In the genomic region with DNA sequence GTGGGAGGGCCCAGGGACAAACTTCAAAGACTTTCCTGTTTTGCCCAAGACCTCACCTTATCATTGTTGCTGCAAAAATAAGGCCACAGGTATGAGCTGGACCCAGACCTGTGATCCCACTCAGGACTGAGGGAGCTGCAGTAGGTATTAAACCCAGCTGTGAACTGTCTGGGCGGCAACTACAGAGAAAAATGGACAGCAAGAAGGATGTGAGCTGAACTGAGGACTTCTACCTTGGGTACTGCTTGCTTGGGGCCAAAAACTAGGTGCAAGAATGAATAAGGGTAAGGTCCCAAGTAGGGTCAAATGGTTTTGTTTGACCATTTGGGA, we compare ENCODE assay signal across 10 cellular contexts. TPM values are rescaled to one million over a fixed set of nuclear protein-coding genes. Genes with fewer than 3 reads are reported as not detected.
DNase-seq lines count a peak whose midpoint lies in the region; ATAC-seq and TF ChIP-seq lines count a peak whose summit lies in the region.
"Had no signal": no experiment of that assay in that cellular context is flagged by ENCODE, and none has a peak within 500 bp of the region (broad histone marks: within the 10 kb centered on the region; RNA-seq: fewer than 3 reads in every experiment).

No MANE protein-coding gene starts in this region.

- TF ChIP-seq CTCF in CD4-positive, alpha-beta T cell (IDR thresholded peaks at IDR 0.05), result no peak
- no peak for TF ChIP-seq CTCF in KMS-11 (conservative IDR thresholded peaks at IDR 0.05; ENCODE audit: low read depth, low read length)

- H3K4me1 ChIP-seq in BLaER1 (no peaks in the 10 kb centered on the region), KMS-11 (ENCODE audit: low read depth, poor library complexity, severe bottlenecking) (peaks cover 19% of the 10 kb centered on the region)
- H3K4me1 ChIP-seq: left lung had no signal

- H3K27me3 ChIP-seq in BLaER1 (no peaks in the 10 kb centered on the region), KMS-11 (ENCODE audit: insufficient read depth, low read depth) (no peaks in the 10 kb centered on the region)
- no peaks in the 10 kb centered on the region for H3K27me3 ChIP-seq in CD4-positive, alpha-beta T cell (ENCODE audit: control insufficient read depth, insufficient read depth, low read length)
- H3K27me3 ChIP-seq: left lung had no signal

- no peak overlapping the region for H3K27ac ChIP-seq in BLaER1
- no peak overlapping the region for H3K27ac ChIP-seq in CD4-positive, alpha-beta T cell (ENCODE audit: low read depth, low read length)
- peak overlapping the region; percentile 37; the same call in 1 of the 2 replicates for H3K27ac ChIP-seq in KMS-11
- H3K27ac ChIP-seq: left lung had no signal

- intact Hi-C loops in CD4-positive, alpha-beta T cell (cut with DNase I, micrococcal nuclease), result no loop called here
- intact Hi-C loops in posterior cingulate gyrus (cut with DNase I), result no loop called here

- no peak for ATAC-seq in CD4-positive, alpha-beta T cell (ENCODE audit: poor library complexity)
- peak; percentile 49 for ATAC-seq in effector memory CD8-positive, alpha-beta T cell (replicated peaks)
- ATAC-seq in HG02763 (IDR thresholded peaks at IDR 0.05; ENCODE audit: unreplicated experiment) (no peak), HG03469 (IDR thresholded peaks at IDR 0.05; ENCODE audit: unreplicated experiment) (no peak)
- ATAC-seq: left lung had no signal

- H3K4me3 Mint-ChIP-seq in CD4-positive, alpha-beta T cell, result no peak overlapping the region
- H3K4me3 Mint-ChIP-seq in effector memory CD8-positive, alpha-beta T cell, result peak overlapping the region; percentile 71 to 73

- no peaks in the 10 kb centered on the region for H3K9me3 ChIP-seq in BLaER1
- no peaks in the 10 kb centered on the region for H3K9me3 ChIP-seq in CD4-positive, alpha-beta T cell (ENCODE audit: control insufficient read depth, low read length)
- H3K9me3 ChIP-seq: left lung had no signal

- H3K36me3 Mint-ChIP-seq in CD4-positive, alpha-beta T cell (ENCODE audit: low read depth), result no peaks in the 10 kb centered on the region
- peaks cover 4% of the 10 kb centered on the region for H3K36me3 Mint-ChIP-seq in effector memory CD8-positive, alpha-beta T cell (ENCODE audit: insufficient read depth)

- no peaks in the 10 kb centered on the region for H3K79me2 ChIP-seq in KMS-11 (ENCODE audit: insufficient read depth, low read depth)

- no peak for DNase-seq in CD4-positive, alpha-beta T cell
- no peak for DNase-seq in effector memory CD8-positive, alpha-beta T cell
- DNase-seq in posterior cingulate gyrus, result no peak
- DNase-seq: left lung, NCI-H510A treated with DMSO at 0.1 percent for 48 hours had no signal

- H3K9ac ChIP-seq in BLaER1 (no peak overlapping the region), KMS-11 (no peak overlapping the region)

- H3K9me3 Mint-ChIP-seq in CD4-positive, alpha-beta T cell, result no peaks in the 10 kb centered on the region
- H3K9me3 Mint-ChIP-seq in effector memory CD8-positive, alpha-beta T cell, result no peaks in the 10 kb centered on the region

- H4K20me1 ChIP-seq in BLaER1 (no peaks in the 10 kb centered on the region), KMS-11 (ENCODE audit: insufficient read depth) (no peaks in the 10 kb centered on the region)

- peaks cover 26% of the 10 kb centered on the region for H3K4me1 Mint-ChIP-seq in CD4-positive, alpha-beta T cell (ENCODE audit: low read depth)
- H3K4me1 Mint-ChIP-seq in effector memory CD8-positive, alpha-beta T cell (ENCODE audit: low read depth in 2 of 2), result peaks cover 10 to 16% of the 10 kb centered on the region in 2 donors

- peak overlapping the region; percentile 23; the same call in 1 of the 2 replicates for H3K4me2 ChIP-seq in BLaER1
- peak overlapping the region; percentile 57 for H3K4me2 ChIP-seq in KMS-11

- H3K27ac Mint-ChIP-seq in CD4-positive, alpha-beta T cell, result peak overlapping the region; percentile 43
- H3K27ac Mint-ChIP-seq in effector memory CD8-positive, alpha-beta T cell, result peak overlapping the region; percentile 91 to 93

- H3K27me3 Mint-ChIP-seq in CD4-positive, alpha-beta T cell, result no peaks in the 10 kb centered on the region
- no peaks in the 10 kb centered on the region for H3K27me3 Mint-ChIP-seq in effector memory CD8-positive, alpha-beta T cell

- H3K36me3 ChIP-seq in BLaER1, result no peaks in the 10 kb centered on the region
- H3K36me3 ChIP-seq in KMS-11 (ENCODE audit: insufficient read depth), result no peaks in the 10 kb centered on the region
- H3K36me3 ChIP-seq: left lung had no signal

- H3K4me3 ChIP-seq in BLaER1, result no peak overlapping the region
- H3K4me3 ChIP-seq in KMS-11 (IDR thresholded peaks at IDR 0.05; ENCODE audit: insufficient read depth, low read depth, low read length), result no peak overlapping the region
- H3K4me3 ChIP-seq: left lung, skin epidermis had no signal

- POLR2A ChIA-PET in CD4-positive, alpha-beta T cell (lab: Charles Lee), result no interaction called here

- peak overlapping the region; percentile 36; the same call in 1 of the 2 replicates for H2AFZ ChIP-seq in KMS-11 (ENCODE audit: low read depth)

- CTCF ChIA-PET in CD4-positive, alpha-beta T cell (lab: Charles Lee), result no interaction called here

RNA-seq across cellular contexts. Expression of gene GABRA4, which starts 17.8 kb away (rescaled TPM):
- not detected for total RNA-seq in CD4-positive, alpha-beta T cell
- total RNA-seq: left lung had no signal

RNA-seq across cellular contexts. Expression of gene GABRB1, which starts 20.2 kb away (rescaled TPM):
- total RNA-seq in CD4-positive, alpha-beta T cell, result not detected
- total RNA-seq: left lung had no signal
